24 cellular contexts compared by ENCODE assay signal in the genomic region with DNA sequence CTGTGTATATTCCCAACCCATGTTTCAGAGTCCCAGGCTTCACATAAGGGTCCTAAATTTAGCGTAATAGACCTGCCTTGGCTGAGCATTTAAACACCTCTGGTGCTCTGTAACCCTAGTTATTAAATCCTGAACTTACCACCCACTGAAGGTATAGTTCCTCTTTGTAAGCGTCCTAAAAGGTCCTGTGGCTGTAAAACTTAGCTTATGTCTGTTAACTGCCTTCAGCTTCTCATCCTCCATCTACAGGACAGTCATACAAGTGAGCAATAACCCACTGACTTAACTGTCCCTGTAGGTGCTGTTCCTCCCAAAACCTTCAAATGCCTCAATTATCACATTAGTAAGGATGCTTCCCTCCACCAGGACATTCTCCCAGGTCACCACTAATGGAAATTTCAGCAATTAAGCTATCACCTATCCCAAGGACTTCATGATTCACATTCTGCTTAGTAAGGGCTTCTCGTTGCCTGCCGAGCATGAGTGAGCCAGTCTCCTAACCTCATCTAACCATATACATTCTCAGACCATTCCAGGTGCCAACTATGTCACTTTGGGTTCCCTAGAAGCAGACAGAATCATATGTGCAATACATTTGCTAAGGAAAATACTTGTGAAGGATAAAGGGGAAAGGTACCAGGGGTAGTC.
"Had no signal": no experiment of that assay in that cellular context is flagged by ENCODE, and none has a peak within 500 bp of the region (broad histone marks: within the 10 kb centered on the region; RNA-seq: fewer than 3 reads in every experiment).

No MANE protein-coding gene starts in this region.

- H3K27ac Mint-ChIP-seq: naive thymus-derived CD4-positive, alpha-beta T cell; natural killer cell treated with Interleukin-12 subunit alpha and Interleukin-12 subunit beta and Interleukin-15 and Interleukin-18, amount 100 ng/mL, for 72 hours; progenitor cell of endocrine pancreas; stimulated activated naive CD8-positive, alpha-beta T cell treated with anti-CD3 and anti-CD28 coated beads, Interleukin-15, amount 100 ng/mL, for 72 hours had no signal

- DNase-seq: head of caudate nucleus; hippocampal formation; kidney glomerular epithelial cell; left cardiac atrium; lower lobe of right lung; mammary epithelial cell; mesenchymal stem cell; naive thymus-derived CD4-positive, alpha-beta T cell; ovary; stimulated activated CD4-positive, alpha-beta T cell treated with anti-CD3 and anti-CD28 coated beads, Interleukin-12 subunit alpha, Interleukin-12 subunit beta, amount 100 ng/mL, for 4 hours; stimulated activated CD4-positive, alpha-beta T cell treated with anti-CD3 and anti-CD28 coated beads, Interleukin-15, amount 100 ng/mL, for 24 hours; stimulated activated CD4-positive, alpha-beta T cell treated with anti-CD3 and anti-CD28 coated beads, Interleukin-2, amount 100 ng/mL, for 24 hours; stimulated activated CD4-positive, alpha-beta T cell treated with anti-CD3 and anti-CD28 coated beads, Interleukin-4, amount 100 ng/mL, for 1 hour; stimulated activated naive CD4-positive, alpha-beta T cell treated with Interleukin-2 at 50 U/mL for 16 hours; stimulated activated naive CD8-positive, alpha-beta T cell treated with anti-CD3 and anti-CD28 coated beads, Interleukin-15, amount 100 ng/mL, for 72 hours; substantia nigra; upper lobe of left lung had no signal

- H3K4me1 ChIP-seq: lower lobe of right lung, right atrium auricular region, tibial nerve, upper lobe of left lung had no signal

- H3K36me3 ChIP-seq: lower lobe of right lung, ovary, upper lobe of left lung had no signal

- H3K9me3 ChIP-seq: lower lobe of right lung, ovary, right atrium auricular region, tibial nerve, upper lobe of left lung had no signal

- H3K4me3 Mint-ChIP-seq: naive thymus-derived CD4-positive, alpha-beta T cell; natural killer cell treated with Interleukin-12 subunit alpha and Interleukin-12 subunit beta and Interleukin-15 and Interleukin-18, amount 100 ng/mL, for 72 hours; stimulated activated naive CD8-positive, alpha-beta T cell treated with anti-CD3 and anti-CD28 coated beads, Interleukin-15, amount 100 ng/mL, for 72 hours had no signal

- ATAC-seq: left cardiac atrium; left lobe of liver; lower lobe of right lung; naive thymus-derived CD4-positive, alpha-beta T cell; natural killer cell treated with Interleukin-12 subunit alpha and Interleukin-12 subunit beta and Interleukin-15 and Interleukin-18, amount 100 ng/mL, for 72 hours; sciatic nerve; stimulated activated naive CD8-positive, alpha-beta T cell treated with anti-CD3 and anti-CD28 coated beads, Interleukin-15, amount 100 ng/mL, for 72 hours had no signal

- H3K27ac ChIP-seq: lower lobe of right lung, ovary, right atrium auricular region, skin epidermis, tibial nerve, upper lobe of left lung had no signal

- H3K4me3 ChIP-seq: lower lobe of right lung, ovary, right atrium auricular region, skin epidermis, tibial nerve, upper lobe of left lung had no signal

- H3K9me3 Mint-ChIP-seq: natural killer cell treated with Interleukin-12 subunit alpha and Interleukin-12 subunit beta and Interleukin-15 and Interleukin-18, amount 100 ng/mL, for 72 hours; stimulated activated naive CD8-positive, alpha-beta T cell treated with anti-CD3 and anti-CD28 coated beads, Interleukin-15, amount 100 ng/mL, for 72 hours had no signal

- H3K4me1 Mint-ChIP-seq: naive thymus-derived CD4-positive, alpha-beta T cell; stimulated activated naive CD8-positive, alpha-beta T cell treated with anti-CD3 and anti-CD28 coated beads, Interleukin-15, amount 100 ng/mL, for 72 hours had no signal

- H3K27me3 Mint-ChIP-seq: naive thymus-derived CD4-positive, alpha-beta T cell; natural killer cell treated with Interleukin-12 subunit alpha and Interleukin-12 subunit beta and Interleukin-15 and Interleukin-18, amount 100 ng/mL, for 72 hours; progenitor cell of endocrine pancreas; stimulated activated naive CD8-positive, alpha-beta T cell treated with anti-CD3 and anti-CD28 coated beads, Interleukin-15, amount 100 ng/mL, for 72 hours had no signal

- H3K27me3 ChIP-seq: ovary, right atrium auricular region, tibial nerve, upper lobe of left lung had no signal

- H3K36me3 Mint-ChIP-seq: natural killer cell treated with Interleukin-12 subunit alpha and Interleukin-12 subunit beta and Interleukin-15 and Interleukin-18, amount 100 ng/mL, for 72 hours had no signal
